ENCODE assay signal across 15 cellular contexts in the genomic region with DNA sequence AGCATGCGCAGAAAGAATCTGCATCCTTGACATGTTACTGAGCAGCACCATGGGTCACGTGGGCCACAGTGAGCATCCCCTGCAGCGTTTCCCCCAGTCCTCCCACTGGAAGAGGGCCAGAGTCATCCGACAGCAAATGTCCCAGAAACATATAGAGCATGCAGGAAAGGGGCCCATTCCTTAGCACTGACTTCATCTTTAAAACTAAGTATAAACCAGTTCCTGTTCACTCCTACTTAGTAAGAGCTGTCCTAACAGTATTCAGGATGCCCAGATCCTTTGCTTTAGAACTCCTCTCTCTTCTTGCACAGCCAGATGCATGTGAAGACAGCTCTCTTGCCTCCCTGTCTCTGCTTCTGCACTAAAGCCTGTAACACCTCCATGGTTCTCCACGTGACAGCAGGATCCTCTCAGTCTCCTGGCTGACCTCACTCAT.
DNase-seq lines count a peak whose midpoint lies in the region; ATAC-seq, FAIRE-seq and TF ChIP-seq lines count a peak whose summit lies in the region.
"Had no signal": no experiment of that assay in that cellular context is flagged by ENCODE, and none has a peak within 500 bp of the region (broad histone marks: within the 10 kb centered on the region; RNA-seq: fewer than 3 reads in every experiment).

No MANE protein-coding gene starts in this region.

- peaks cover 31% of the 10 kb centered on the region for H3K4me1 Mint-ChIP-seq in astrocyte (ENCODE audit: low read depth, unreplicated experiment)
- H3K4me1 Mint-ChIP-seq: activated CD4-positive, alpha-beta memory T cell treated with anti-CD3 and anti-CD28 coated beads, Interleukin-2, amount 10 ng/mL, durations not matched to agents 7 days and 5 days; activated T-helper 17 cell treated with anti-CD3 and anti-CD28 coated beads, Interleukin-2, amount 50 U/mL, for 72 hours; neural crest cell; stimulated activated naive CD8-positive, alpha-beta T cell treated with anti-CD3 and anti-CD28 coated beads, Interleukin-15, amount 100 ng/mL, for 72 hours had no signal

- H4K20me1 ChIP-seq in astrocyte (ENCODE audit: insufficient read depth, low read length): no peaks in the 10 kb centered on the region

- CTCF ChIA-PET in HEK293T (lab: Yijun Ruan, JAX): no interaction called here

- no peak overlapping the region for H3K18ac ChIP-seq in trophoblast cell (ENCODE audit: low read length)

- H2AK5ac ChIP-seq in trophoblast cell (ENCODE audit: low read length): no peak overlapping the region

- H3K27me3 Mint-ChIP-seq in astrocyte (ENCODE audit: low read depth, unreplicated experiment): no peaks in the 10 kb centered on the region
- H3K27me3 Mint-ChIP-seq: activated CD4-positive, alpha-beta memory T cell treated with anti-CD3 and anti-CD28 coated beads, Interleukin-2, amount 10 ng/mL, durations not matched to agents 7 days and 5 days; activated T-helper 17 cell treated with anti-CD3 and anti-CD28 coated beads, Interleukin-2, amount 50 U/mL, for 72 hours; stimulated activated naive CD8-positive, alpha-beta T cell treated with anti-CD3 and anti-CD28 coated beads, Interleukin-15, amount 100 ng/mL, for 72 hours had no signal

- H2BK120ac ChIP-seq in trophoblast cell (ENCODE audit: insufficient read depth, low read length, poor library complexity): no peak overlapping the region

- H3K9me3 Mint-ChIP-seq in astrocyte (ENCODE audit: unreplicated experiment): no peaks in the 10 kb centered on the region
- H3K9me3 Mint-ChIP-seq: activated CD4-positive, alpha-beta memory T cell treated with anti-CD3 and anti-CD28 coated beads, Interleukin-2, amount 10 ng/mL, durations not matched to agents 7 days and 5 days; activated T-helper 17 cell treated with anti-CD3 and anti-CD28 coated beads, Interleukin-2, amount 50 U/mL, for 72 hours; neural crest cell; stimulated activated naive CD8-positive, alpha-beta T cell treated with anti-CD3 and anti-CD28 coated beads, Interleukin-15, amount 100 ng/mL, for 72 hours had no signal

- peak overlapping the region; percentile 52 for H3K4me2 ChIP-seq in astrocyte (ENCODE audit: low read length)
- no peak overlapping the region for H3K4me2 ChIP-seq in trophoblast cell (ENCODE audit: low read length)

- H2BK12ac ChIP-seq in trophoblast cell (ENCODE audit: low read length): no peak overlapping the region

- H3K79me1 ChIP-seq in trophoblast cell (ENCODE audit: low read length): peaks cover 21% of the 10 kb centered on the region

- H3K27me3 ChIP-seq in astrocyte (ENCODE audit: insufficient read depth, low read length) (no peaks in the 10 kb centered on the region), foreskin keratinocyte (no peaks in the 10 kb centered on the region), trophoblast cell (ENCODE audit: insufficient read depth, low read length) (no peaks in the 10 kb centered on the region)
- H3K27me3 ChIP-seq: spleen had no signal

- intact Hi-C loops in posterior cingulate gyrus (cut with DNase I): no loop called here

- H4K8ac ChIP-seq in trophoblast cell (ENCODE audit: low read depth, low read length): no peak overlapping the region

- WGBS in trophoblast cell (ENCODE audit: extremely low coverage, insufficient coverage, insufficient read length): no CpG with 5 or more reads among the region's 5 CpGs

- TF ChIP-seq CTCF in astrocyte (IDR thresholded peaks at IDR 0.05; ENCODE audit: insufficient read depth, low read depth, low read length): no peak
- no peak for TF ChIP-seq CTCF in foreskin keratinocyte (conservative IDR thresholded peaks at IDR 0.05)

- POLR2A ChIA-PET in HEK293T (lab: Yijun Ruan, JAX): interaction anchor here (0.6 kb wide), 1 partner anchor 26 kb away, joined by 3 read pairs; no protein-coding TSS in a partner anchor

- H3K4me3 ChIP-seq in astrocyte (ENCODE audit: insufficient read depth, low read depth, low read length) (no peak overlapping the region), trophoblast cell (ENCODE audit: low read depth, low read length) (no peak overlapping the region)
- H3K4me3 ChIP-seq: spleen had no signal

- H3K36me3 ChIP-seq in astrocyte (ENCODE audit: insufficient read depth, low read length): no peaks in the 10 kb centered on the region
- H3K36me3 ChIP-seq in trophoblast cell (ENCODE audit: control insufficient read depth in 1 of 2, insufficient read depth in 2 of 2, low read length in 2 of 2): no peaks in the 10 kb centered on the region
- H3K36me3 ChIP-seq: spleen had no signal

- H3K27ac ChIP-seq in astrocyte (ENCODE audit: low read depth, low read length): peak overlapping the region; percentile 85
- no peak overlapping the region for H3K27ac ChIP-seq in foreskin keratinocyte
- peak overlapping the region; percentile 53 for H3K27ac ChIP-seq in trophoblast cell (ENCODE audit: low read depth, low read length)
- H3K27ac ChIP-seq: spleen had no signal

- no peak overlapping the region for H3K4ac ChIP-seq in trophoblast cell (ENCODE audit: low read depth, low read length)

- H3K14ac ChIP-seq in trophoblast cell (ENCODE audit: low read length): no peak overlapping the region

- H3K36me3 Mint-ChIP-seq in astrocyte (ENCODE audit: low read depth, unreplicated experiment): no peaks in the 10 kb centered on the region

- no peak for FAIRE-seq in astrocyte (lab: Jason Lieb, UNC)
- FAIRE-seq: G401.6 had no signal

- H3K23ac ChIP-seq in trophoblast cell (ENCODE audit: low read length): no peak overlapping the region

- H3K9me3 ChIP-seq in astrocyte (ENCODE audit: insufficient read depth, low read depth, low read length) (no peaks in the 10 kb centered on the region), trophoblast cell (ENCODE audit: insufficient read depth, low read depth, low read length) (no peaks in the 10 kb centered on the region)
- H3K9me3 ChIP-seq: spleen had no signal

- H3K4me1 ChIP-seq in astrocyte (ENCODE audit: insufficient read depth, low read length) (peaks cover 41% of the 10 kb centered on the region), foreskin keratinocyte (peaks cover 11% of the 10 kb centered on the region), trophoblast cell (ENCODE audit: control insufficient read depth in 1 of 2, insufficient read depth in 2 of 2, low read length in 2 of 2) (peaks cover 26 to 32% of the 10 kb centered on the region in 2 experiments)
- H3K4me1 ChIP-seq: spleen had no signal

- DNase-seq in HS-27A (ENCODE audit: low read depth) (peak; percentile 71), astrocyte (ENCODE audit: low read depth) (peak; percentile 72), foreskin keratinocyte (peak; percentile 57 to 76), trophoblast cell (peak; percentile 24 to 49), posterior cingulate gyrus (no peak), HEK293T (ENCODE audit: extremely low spot score) (no peak), NCI-H146 (lab: John Stamatoyannopoulos, UW) (no peak)
- DNase-seq: activated CD4-positive, alpha-beta memory T cell treated with anti-CD3 and anti-CD28 coated beads, Interleukin-2, amount 10 ng/mL, durations not matched to agents 7 days and 5 days; NCI-H2029 treated with DMSO at 0.1 percent for 48 hours; spleen; stimulated activated naive CD8-positive, alpha-beta T cell treated with anti-CD3 and anti-CD28 coated beads, Interleukin-15, amount 100 ng/mL, for 72 hours had no signal

- ATAC-seq in foreskin keratinocyte: peak; percentile 39
- no peak for ATAC-seq in HG03565 (IDR thresholded peaks at IDR 0.05; ENCODE audit: unreplicated experiment)
- ATAC-seq: activated T-helper 17 cell treated with anti-CD3 and anti-CD28 coated beads, Interleukin-2, amount 50 U/mL, for 72 hours; stimulated activated naive CD8-positive, alpha-beta T cell treated with anti-CD3 and anti-CD28 coated beads, Interleukin-15, amount 100 ng/mL, for 72 hours had no signal

- no peak overlapping the region for H4K12ac ChIP-seq in trophoblast cell (ENCODE audit: low read depth, low read length)

- no peak overlapping the region for H2BK5ac ChIP-seq in trophoblast cell (ENCODE audit: low read depth, low read length, poor library complexity)

- H3K4me3 Mint-ChIP-seq in astrocyte (ENCODE audit: unreplicated experiment): no peak overlapping the region
- H3K4me3 Mint-ChIP-seq: activated CD4-positive, alpha-beta memory T cell treated with anti-CD3 and anti-CD28 coated beads, Interleukin-2, amount 10 ng/mL, durations not matched to agents 7 days and 5 days; activated T-helper 17 cell treated with anti-CD3 and anti-CD28 coated beads, Interleukin-2, amount 50 U/mL, for 72 hours; neural crest cell; stimulated activated naive CD8-positive, alpha-beta T cell treated with anti-CD3 and anti-CD28 coated beads, Interleukin-15, amount 100 ng/mL, for 72 hours had no signal

- peak overlapping the region; percentile 77 for H3K9ac ChIP-seq in astrocyte (ENCODE audit: low read length)
- no peak overlapping the region for H3K9ac ChIP-seq in trophoblast cell (ENCODE audit: low read length)

- peak overlapping the region; percentile 29 for H3K27ac Mint-ChIP-seq in astrocyte (ENCODE audit: unreplicated experiment)
- H3K27ac Mint-ChIP-seq: activated CD4-positive, alpha-beta memory T cell treated with anti-CD3 and anti-CD28 coated beads, Interleukin-2, amount 10 ng/mL, durations not matched to agents 7 days and 5 days; activated T-helper 17 cell treated with anti-CD3 and anti-CD28 coated beads, Interleukin-2, amount 50 U/mL, for 72 hours; stimulated activated naive CD8-positive, alpha-beta T cell treated with anti-CD3 and anti-CD28 coated beads, Interleukin-15, amount 100 ng/mL, for 72 hours had no signal

- H4K91ac ChIP-seq in trophoblast cell (ENCODE audit: low read depth, low read length): peak overlapping the region; percentile 11

- no peaks in the 10 kb centered on the region for H3K79me2 ChIP-seq in astrocyte (ENCODE audit: insufficient read depth, low read length)
- H3K79me2 ChIP-seq in trophoblast cell (ENCODE audit: control insufficient read depth, insufficient read depth, low read length, poor library complexity): peaks cover 2% of the 10 kb centered on the region

- no peak overlapping the region for H2AFZ ChIP-seq in astrocyte (ENCODE audit: low read depth, low read length)
- no peak overlapping the region for H2AFZ ChIP-seq in trophoblast cell (ENCODE audit: insufficient read depth, low read length, poor library complexity)

TF ChIP-seq in HEK293T, 16 proteins besides CTCF, POLR2A, EP300 and RAD21 (continues in another document):
- TF ChIP-seq ELF4 (IDR thresholded peaks at IDR 0.05) (no peak), FOXM1 (IDR thresholded peaks at IDR 0.05; ENCODE audit: borderline replicate concordance) (no peak), CTBP1 (IDR thresholded peaks at IDR 0.05; ENCODE audit: borderline replicate concordance) (no peak), BHLHE40 (IDR thresholded peaks at IDR 0.05; ENCODE audit: borderline replicate concordance) (no peak)
- TF ChIP-seq, protein P1, sequence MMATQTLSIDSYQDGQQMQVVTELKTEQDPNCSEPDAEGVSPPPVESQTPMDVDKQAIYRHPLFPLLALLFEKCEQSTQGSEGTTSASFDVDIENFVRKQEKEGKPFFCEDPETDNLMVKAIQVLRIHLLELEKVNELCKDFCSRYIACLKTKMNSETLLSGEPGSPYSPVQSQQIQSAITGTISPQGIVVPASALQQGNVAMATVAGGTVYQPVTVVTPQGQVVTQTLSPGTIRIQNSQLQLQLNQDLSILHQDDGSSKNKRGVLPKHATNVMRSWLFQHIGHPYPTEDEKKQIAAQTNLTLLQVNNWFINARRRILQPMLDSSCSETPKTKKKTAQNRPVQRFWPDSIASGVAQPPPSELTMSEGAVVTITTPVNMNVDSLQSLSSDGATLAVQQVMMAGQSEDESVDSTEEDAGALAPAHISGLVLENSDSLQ (IDR thresholded peaks at IDR 0.05): no peak

Comparison
In these comparisons a context has a peak if more than half of its experiments do, and no peak if none do; other contexts are left out.
1. DNase-seq: peak in HS-27A (single experiment), astrocyte (single experiment), foreskin keratinocyte (2 of 2) and trophoblast cell (2 of 2); none in posterior cingulate gyrus (0 of 10), HEK293T (single experiment) and NCI-H146 (single experiment).